Comparison of ENCODE assay signal across 28 cellular contexts in genomic region chr1:197392541-197392940, GRCh38.
"Had no signal": no experiment of that assay in that cellular context is flagged by ENCODE, and none has a peak within 500 bp of the region (broad histone marks: within the 10 kb centered on the region; RNA-seq: fewer than 3 reads in every experiment).

No MANE protein-coding gene starts in this region.

- H3K36me3 ChIP-seq: ascending aorta, cardiac muscle cell, colonic mucosa, pancreas, prostate gland, right atrium auricular region, stomach, tibial artery, upper lobe of right lung had no signal

- H3K4me3 ChIP-seq: ascending aorta, cardiac muscle cell, colonic mucosa, dorsolateral prefrontal cortex, pancreas, prostate gland, right atrium auricular region, stomach, tibial artery, upper lobe of right lung had no signal

- H3K9me3 ChIP-seq: ascending aorta, colonic mucosa, pancreas, prostate gland, right atrium auricular region, stomach, tibial artery, upper lobe of right lung had no signal

- H3K27me3 ChIP-seq: ascending aorta, cardiac muscle cell, colonic mucosa, dorsolateral prefrontal cortex, pancreas, right atrium auricular region, stomach, tibial artery, upper lobe of right lung had no signal

- H3K27ac ChIP-seq: ascending aorta, cardiac muscle cell, colonic mucosa, dorsolateral prefrontal cortex, pancreas, prostate gland, right atrium auricular region, stomach, tibial artery, upper lobe of right lung, VCaP had no signal

- DNase-seq: activated CD4-positive, alpha-beta T cell treated with anti-CD3 and anti-CD28 coated beads for 4 hours; activated CD4-positive, alpha-beta T cell treated with anti-CD3 and anti-CD28 coated beads, Interleukin-2, amount 50 U/mL, for 4 hours; activated effector memory CD4-positive, alpha-beta T cell treated with anti-CD3 and anti-CD28 coated beads, Interleukin-2, amount 50 U/mL, for 16 hours; activated naive CD4-positive, alpha-beta T cell treated with anti-CD3 and anti-CD28 coated beads for 36 hours; activated naive CD8-positive, alpha-beta T cell treated with anti-CD3 and anti-CD28 coated beads for 36 hours; activated T-cell treated with anti-CD3 and anti-CD28 coated beads for 4 hours; cerebellar nuclear complex; colonic mucosa; dorsolateral prefrontal cortex; effector memory CD8-positive, alpha-beta T cell; hippocampal formation; immature natural killer cell; kidney; left colon; mammary epithelial cell; pancreas; stimulated activated CD4-positive, alpha-beta T cell treated with anti-CD3 and anti-CD28 coated beads, Interleukin-15, amount 100 ng/mL, for 24 hours; stimulated activated CD4-positive, alpha-beta T cell treated with anti-CD3 and anti-CD28 coated beads, Interleukin-2, amount 100 ng/mL, for 24 hours; stimulated activated naive B cell treated with anti-CD40 and anti-IgM and Interleukin-4, amounts not matched to agents 10 μg/mL and 1 μg/mL and 100 μg/mL, for 72 hours; stomach; T-helper 9 cell; tibial artery; upper lobe of right lung had no signal

- H3K4me1 ChIP-seq: ascending aorta, colonic mucosa, pancreas, prostate gland, right atrium auricular region, stomach, tibial artery, upper lobe of right lung had no signal

- ATAC-seq: left colon; stimulated activated naive B cell treated with anti-CD40 and anti-IgM and Interleukin-4, amounts not matched to agents 10 μg/mL and 1 μg/mL and 100 μg/mL, for 72 hours; upper lobe of right lung had no signal
